ENCODE assay signal across 1 cellular context in the genomic region with DNA sequence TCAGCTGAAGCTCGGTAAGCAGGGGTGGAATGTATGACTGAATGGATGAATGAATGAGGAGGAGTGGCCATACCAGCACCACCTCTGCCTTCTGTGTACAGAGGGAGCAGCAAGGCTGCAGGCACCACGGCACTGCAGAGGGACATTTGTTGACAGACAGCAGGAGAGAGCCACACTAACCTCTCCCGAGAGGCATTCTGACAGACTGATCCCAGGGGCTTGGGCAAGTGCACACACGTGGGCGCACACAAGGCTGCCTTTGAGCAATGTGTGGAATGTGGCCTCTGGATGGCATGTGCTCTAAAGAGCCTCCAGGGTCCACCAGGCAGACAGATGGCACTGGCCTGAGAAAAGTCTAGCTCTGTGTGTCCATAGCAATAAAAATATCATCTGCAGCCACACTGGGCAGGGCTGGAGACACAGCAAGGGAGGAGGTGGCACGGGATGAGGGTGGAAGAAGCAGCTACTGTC.
TF ChIP-seq lines count a peak whose summit lies in the region.

No MANE protein-coding gene starts in this region.

TF ChIP-seq in HCT116, 20 proteins besides CTCF, POLR2A, EP300 and RAD21 (continued from another document):
- TF ChIP-seq, protein P1, sequence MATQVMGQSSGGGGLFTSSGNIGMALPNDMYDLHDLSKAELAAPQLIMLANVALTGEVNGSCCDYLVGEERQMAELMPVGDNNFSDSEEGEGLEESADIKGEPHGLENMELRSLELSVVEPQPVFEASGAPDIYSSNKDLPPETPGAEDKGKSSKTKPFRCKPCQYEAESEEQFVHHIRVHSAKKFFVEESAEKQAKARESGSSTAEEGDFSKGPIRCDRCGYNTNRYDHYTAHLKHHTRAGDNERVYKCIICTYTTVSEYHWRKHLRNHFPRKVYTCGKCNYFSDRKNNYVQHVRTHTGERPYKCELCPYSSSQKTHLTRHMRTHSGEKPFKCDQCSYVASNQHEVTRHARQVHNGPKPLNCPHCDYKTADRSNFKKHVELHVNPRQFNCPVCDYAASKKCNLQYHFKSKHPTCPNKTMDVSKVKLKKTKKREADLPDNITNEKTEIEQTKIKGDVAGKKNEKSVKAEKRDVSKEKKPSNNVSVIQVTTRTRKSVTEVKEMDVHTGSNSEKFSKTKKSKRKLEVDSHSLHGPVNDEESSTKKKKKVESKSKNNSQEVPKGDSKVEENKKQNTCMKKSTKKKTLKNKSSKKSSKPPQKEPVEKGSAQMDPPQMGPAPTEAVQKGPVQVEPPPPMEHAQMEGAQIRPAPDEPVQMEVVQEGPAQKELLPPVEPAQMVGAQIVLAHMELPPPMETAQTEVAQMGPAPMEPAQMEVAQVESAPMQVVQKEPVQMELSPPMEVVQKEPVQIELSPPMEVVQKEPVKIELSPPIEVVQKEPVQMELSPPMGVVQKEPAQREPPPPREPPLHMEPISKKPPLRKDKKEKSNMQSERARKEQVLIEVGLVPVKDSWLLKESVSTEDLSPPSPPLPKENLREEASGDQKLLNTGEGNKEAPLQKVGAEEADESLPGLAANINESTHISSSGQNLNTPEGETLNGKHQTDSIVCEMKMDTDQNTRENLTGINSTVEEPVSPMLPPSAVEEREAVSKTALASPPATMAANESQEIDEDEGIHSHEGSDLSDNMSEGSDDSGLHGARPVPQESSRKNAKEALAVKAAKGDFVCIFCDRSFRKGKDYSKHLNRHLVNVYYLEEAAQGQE (IDR thresholded peaks at IDR 0.05; ENCODE audit: low read depth): no peak
- TF ChIP-seq, protein P2, sequence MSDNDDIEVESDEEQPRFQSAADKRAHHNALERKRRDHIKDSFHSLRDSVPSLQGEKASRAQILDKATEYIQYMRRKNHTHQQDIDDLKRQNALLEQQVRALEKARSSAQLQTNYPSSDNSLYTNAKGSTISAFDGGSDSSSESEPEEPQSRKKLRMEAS (IDR thresholded peaks at IDR 0.05): no peak
- TF ChIP-seq CEBPB (IDR thresholded peaks at IDR 0.05; ENCODE audit: low read depth) (no peak), EZH2phosphoT487 (IDR thresholded peaks at IDR 0.05; ENCODE audit: borderline replicate concordance) (no peak), ZNF274 (IDR thresholded peaks at IDR 0.05; ENCODE audit: low read depth, low read length) (no peak), SP1 (IDR thresholded peaks at IDR 0.05; ENCODE audit: low read depth) (no peak), SRF (IDR thresholded peaks at IDR 0.05; ENCODE audit: low read depth) (no peak)
- TF ChIP-seq, protein P3, sequence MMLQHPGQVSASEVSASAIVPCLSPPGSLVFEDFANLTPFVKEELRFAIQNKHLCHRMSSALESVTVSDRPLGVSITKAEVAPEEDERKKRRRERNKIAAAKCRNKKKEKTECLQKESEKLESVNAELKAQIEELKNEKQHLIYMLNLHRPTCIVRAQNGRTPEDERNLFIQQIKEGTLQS (IDR thresholded peaks at IDR 0.05): no peak
